In genomic region chr5:173317852-173318251, GRCh38 we compare ENCODE assay signal across 18 cellular contexts. TPM values are rescaled to one million over a fixed set of nuclear protein-coding genes. Genes with fewer than 3 reads are reported as not detected.
"Had no signal": no experiment of that assay in that cellular context is flagged by ENCODE, and none has a peak within 500 bp of the region (broad histone marks: within the 10 kb centered on the region; RNA-seq: fewer than 3 reads in every experiment).

No MANE protein-coding gene starts in this region.

- DNase-seq: aorta; foreskin melanocyte; head of caudate nucleus; naive thymus-derived CD8-positive, alpha-beta T cell; nucleus accumbens; small intestine; stimulated activated CD4-positive, alpha-beta T cell treated with anti-CD3 and anti-CD28 coated beads, Interleukin-4, amount 100 ng/mL, for 4 hours; stimulated activated CD8-positive, alpha-beta memory T cell treated with anti-CD3 and anti-CD28 coated beads, Interleukin-4, amount 100 ng/mL, for 48 hours; stimulated activated naive CD4-positive, alpha-beta T cell treated with Interleukin-2 at 50 U/mL for 16 hours; substantia nigra had no signal

- H3K9me3 Mint-ChIP-seq: activated T-helper 1 cell treated with anti-CD3 and anti-CD28 coated beads, Interleukin-12 subunit alpha, Interleukin-12 subunit beta, Interleukin-2, Interleukin-4 antibody, amounts not matched to agents 30 ng/mL and 10 ng/mL and 1 ng/mL, durations not matched to agents 14 hours and 24 hours and 36 hours; naive thymus-derived CD8-positive, alpha-beta T cell; T-helper 2 cell treated with Interferon-gamma antibody and Interleukin-4, amounts not matched to agents 5 μg/mL and 100 μg/mL, for 36 hours had no signal

- ATAC-seq: activated CD4-positive, CD25-positive, alpha-beta regulatory T cell treated with anti-CD3 and anti-CD28 coated beads, Interleukin-2, amount 50 U/mL, for 24 hours; naive thymus-derived CD8-positive, alpha-beta T cell had no signal

- H3K36me3 Mint-ChIP-seq: naive thymus-derived CD8-positive, alpha-beta T cell had no signal

- H3K4me1 Mint-ChIP-seq: naive thymus-derived CD8-positive, alpha-beta T cell had no signal

- H3K4me3 ChIP-seq: right atrium auricular region, tibial nerve, vagina had no signal

- H3K9me3 ChIP-seq: right atrium auricular region, tibial nerve, vagina had no signal

- H3K27me3 ChIP-seq: right atrium auricular region, vagina had no signal

- H3K27ac ChIP-seq: epithelial cell of prostate, tibial nerve, vagina had no signal

- H3K27ac Mint-ChIP-seq: activated T-helper 1 cell treated with anti-CD3 and anti-CD28 coated beads, Interleukin-12 subunit alpha, Interleukin-12 subunit beta, Interleukin-2, Interleukin-4 antibody, amounts not matched to agents 30 ng/mL and 10 ng/mL and 1 ng/mL, durations not matched to agents 14 hours and 24 hours and 36 hours; naive thymus-derived CD8-positive, alpha-beta T cell; progenitor cell of endocrine pancreas; T-helper 2 cell treated with Interferon-gamma antibody and Interleukin-4, amounts not matched to agents 5 μg/mL and 100 μg/mL, for 36 hours had no signal

- H3K4me3 Mint-ChIP-seq: activated T-helper 1 cell treated with anti-CD3 and anti-CD28 coated beads, Interleukin-12 subunit alpha, Interleukin-12 subunit beta, Interleukin-2, Interleukin-4 antibody, amounts not matched to agents 30 ng/mL and 10 ng/mL and 1 ng/mL, durations not matched to agents 14 hours and 24 hours and 36 hours; naive thymus-derived CD8-positive, alpha-beta T cell; T-helper 2 cell treated with Interferon-gamma antibody and Interleukin-4, amounts not matched to agents 5 μg/mL and 100 μg/mL, for 36 hours had no signal

- H3K36me3 ChIP-seq: tibial nerve, vagina had no signal

RNA-seq across cellular contexts. Expression of gene STC2, which starts 10.4 kb away (rescaled TPM):
- total RNA-seq: naive thymus-derived CD8-positive, alpha-beta T cell had no signal
- polyA plus RNA-seq: naive thymus-derived CD8-positive, alpha-beta T cell had no signal
